1 cellular context compared by ENCODE assay signal in the genomic region with DNA sequence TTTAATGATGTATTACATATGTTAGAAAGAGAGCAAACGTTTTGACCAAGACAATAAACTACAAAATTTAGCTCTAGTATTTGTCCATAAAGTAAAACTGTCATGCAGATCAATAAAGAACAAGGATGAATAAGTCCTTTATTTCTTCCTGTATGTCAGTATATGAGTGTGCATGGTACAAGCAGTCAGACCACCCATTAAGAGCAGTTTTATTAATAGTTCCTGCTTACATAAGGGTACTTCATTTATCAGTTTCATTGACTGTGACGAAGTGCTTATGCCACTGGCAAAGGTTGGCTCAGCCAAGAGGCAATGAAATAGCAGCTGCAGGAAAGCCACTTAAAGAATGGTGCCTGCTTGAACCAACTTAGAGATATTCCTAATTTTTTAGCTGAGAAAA.
TF ChIP-seq lines count a peak whose summit lies in the region.

No MANE protein-coding gene starts in this region.

TF ChIP-seq in K562, 482 proteins besides CTCF, POLR2A, EP300 and RAD21 (continued from another document):
- TF ChIP-seq MEF2A (IDR thresholded peaks at IDR 0.05; ENCODE audit: control insufficient read depth, low read depth, low read length) (no peak), HMG20B (CRISPR knock-in tag; IDR thresholded peaks at IDR 0.05) (no peak), ZNF175 (CRISPR knock-in tag; IDR thresholded peaks at IDR 0.05; ENCODE audit: low read depth) (no peak), ZNF436 (CRISPR knock-in tag; IDR thresholded peaks at IDR 0.05) (no peak), E2F6 (IDR thresholded peaks at IDR 0.05; ENCODE audit: borderline replicate concordance in 1 of 2, extremely low read depth in 1 of 2, insufficient read depth in 1 of 2, insufficient read length in 1 of 2, low read depth in 1 of 2, low read length in 1 of 2, poor library complexity in 1 of 2, severe bottlenecking in 1 of 2) (no peak), HSF4 (CRISPR knock-in tag; IDR thresholded peaks at IDR 0.05; ENCODE audit: borderline replicate concordance) (no peak), HOXB6 (CRISPR knock-in tag; IDR thresholded peaks at IDR 0.05; ENCODE audit: borderline replicate concordance) (no peak), NR2C1 (IDR thresholded peaks at IDR 0.05) (no peak), NR2C1 (tag; IDR thresholded peaks at IDR 0.05) (no peak), TARDBP (IDR thresholded peaks at IDR 0.05) (no peak)
